ENCODE assay signal across 16 cellular contexts in genomic region chr3:131107637-131108433, GRCh38.
DNase-seq lines count a peak whose midpoint lies in the region; ATAC-seq and TF ChIP-seq lines count a peak whose summit lies in the region.
"Had no signal": no experiment of that assay in that cellular context is flagged by ENCODE, and none has a peak within 500 bp of the region (broad histone marks: within the 10 kb centered on the region; RNA-seq: fewer than 3 reads in every experiment).

No MANE protein-coding gene starts in this region.

- in situ Hi-C loops in brain microvascular endothelial cell (cut with HindIII; ENCODE audit: low pct_ligation_motif_present, low sequenced_read_pairs): no loop called here

- H3K36me3 ChIP-seq in brain microvascular endothelial cell (replicated peaks) (no peaks in the 10 kb centered on the region), left lung (no peaks in the 10 kb centered on the region), OCI-LY7 (ENCODE audit: insufficient read depth, low read length) (no peaks in the 10 kb centered on the region)
- H3K36me3 ChIP-seq: esophagus muscularis mucosa had no signal

- no peaks in the 10 kb centered on the region for H3K79me2 ChIP-seq in OCI-LY7 (ENCODE audit: insufficient read depth, low read depth, low read length)

- H3K9me2 ChIP-seq in OCI-LY7 (ENCODE audit: insufficient read depth, low read length): no peaks in the 10 kb centered on the region

- H3K27ac ChIP-seq in brain microvascular endothelial cell: peak overlapping the region; percentile 51
- no peak overlapping the region for H3K27ac ChIP-seq in left lung
- no peak overlapping the region for H3K27ac ChIP-seq in OCI-LY7 (ENCODE audit: low read depth, low read length, poor library complexity, severe bottlenecking)
- H3K27ac ChIP-seq: C4-2B, esophagus muscularis mucosa, skin epidermis, testis had no signal

- H2AFZ ChIP-seq in OCI-LY7 (ENCODE audit: low read length): no peak overlapping the region

- CTCF ChIA-PET in OCI-LY7 (lab: Charles Lee; ENCODE audit: unreplicated experiment): no interaction called here

- H3K4me1 ChIP-seq in left lung (no peaks in the 10 kb centered on the region), OCI-LY7 (ENCODE audit: insufficient read depth, low read length, poor library complexity, severe bottlenecking) (no peaks in the 10 kb centered on the region)
- H3K4me1 ChIP-seq: esophagus muscularis mucosa, testis had no signal

- no peaks in the 10 kb centered on the region for H4K20me1 ChIP-seq in OCI-LY7 (ENCODE audit: insufficient read depth, low read length)

- BruUV-seq in OCI-LY7 (replicated peaks; lab: Mats Ljungman, UMichigan): no TSS peak

- DNase-seq in DMS53 (lab: John Stamatoyannopoulos, UW): peak; percentile 62
- DNase-seq in LNCaP clone FGC (ENCODE audit: low read depth): peak; percentile 35
- no peak for DNase-seq in brain microvascular endothelial cell
- no peak for DNase-seq in left lung
- DNase-seq in NCI-H187 (lab: John Stamatoyannopoulos, UW): no peak
- DNase-seq in OCI-LY7 (ENCODE audit: low spot score): no peak
- no peak for DNase-seq in NCI-H526 treated with DMSO at 0.1 percent for 48 hours (lab: John Stamatoyannopoulos, UW)
- DNase-seq: activated CD4-positive, alpha-beta T cell treated with anti-CD3 and anti-CD28 coated beads for 1 hour; activated effector memory CD4-positive, alpha-beta T cell treated with anti-CD3 and anti-CD28 coated beads, Interleukin-2, amount 50 U/mL, for 16 hours; NCI-H1105; NCI-H2227 treated with DMSO at 0.1 percent for 48 hours; nucleus accumbens; testis had no signal

- H3K4me3 ChIP-seq in LNCaP clone FGC (ENCODE audit: low read depth, low read length) (no peak overlapping the region), brain microvascular endothelial cell (ENCODE audit: low read depth, low read length) (no peak overlapping the region), left lung (no peak overlapping the region), OCI-LY7 (ENCODE audit: low read depth, low read length, poor library complexity, severe bottlenecking) (no peak overlapping the region)
- H3K4me3 ChIP-seq: esophagus muscularis mucosa, skin epidermis, testis had no signal

- intact Hi-C loops in left lung (cut with DNase I) (no loop called here), OCI-LY7 (cut with micrococcal nuclease; ENCODE audit: unreplicated experiment) (no loop called here)

- ATAC-seq in left lung: peak; percentile 56

- TF ChIP-seq CTCF in LNCaP clone FGC (IDR thresholded peaks at IDR 0.05; ENCODE audit: control insufficient read depth, extremely low read depth, insufficient read depth): no peak
- no peak for TF ChIP-seq CTCF in brain microvascular endothelial cell (IDR thresholded peaks at IDR 0.05; ENCODE audit: low read depth, low read length, missing control alignments)
- TF ChIP-seq CTCF in left lung (IDR thresholded peaks at IDR 0.05): no peak
- TF ChIP-seq CTCF in OCI-LY7 (conservative IDR thresholded peaks at IDR 0.05; ENCODE audit: low read length): no peak

- H3K27me3 ChIP-seq in brain microvascular endothelial cell (replicated peaks) (no peaks in the 10 kb centered on the region), left lung (no peaks in the 10 kb centered on the region)
- H3K27me3 ChIP-seq: esophagus muscularis mucosa, testis had no signal

- POLR2A ChIA-PET in OCI-LY7 (lab: Charles Lee): interaction anchor here (0.6 kb wide), 1 partner anchor 143 kb away, joined by 3 read pairs; no protein-coding TSS in a partner anchor

- H3K9me3 ChIP-seq in left lung (no peaks in the 10 kb centered on the region), OCI-LY7 (ENCODE audit: low read length) (no peaks in the 10 kb centered on the region)
- H3K9me3 ChIP-seq: esophagus muscularis mucosa, testis had no signal

- no peak overlapping the region for H3K4me2 ChIP-seq in OCI-LY7 (ENCODE audit: low read length)

Comparison
In these comparisons a context has a peak if more than half of its experiments do, and no peak if none do; other contexts are left out.
1. DNase-seq: peak in DMS53 (single experiment) and LNCaP clone FGC (single experiment); none in brain microvascular endothelial cell (single experiment), left lung (0 of 2), NCI-H187 (0 of 2), OCI-LY7 (single experiment) and NCI-H526 treated with DMSO at 0.1 percent for 48 hours (single experiment).